Comparison of ENCODE assay signal across 14 cellular contexts in genomic region chr1:172321429-172321828, GRCh38.
A peak's percentile ranks its signal among the peaks of the same experiment; 100 is the strongest.
DNase-seq lines count a peak whose midpoint lies in the region; ATAC-seq, FAIRE-seq and TF ChIP-seq lines count a peak whose summit lies in the region.
"Had no signal": no experiment of that assay in that cellular context is flagged by ENCODE, and none has a peak within 500 bp of the region (broad histone marks: within the 10 kb centered on the region; RNA-seq: fewer than 3 reads in every experiment).

No MANE protein-coding gene starts in this region.

- peaks cover 53% of the 10 kb centered on the region for H3K4me1 ChIP-seq in A549
- H3K4me1 ChIP-seq: BLaER1 treated with 17β-estradiol and CSF1 and Interleukin-3, amounts not matched to agents 10 nM and 100 nM had no signal

- no peak for FAIRE-seq in A549 (lab: Jason Lieb, UNC)
- FAIRE-seq: K562 had no signal

- POLR2A ChIA-PET in A549 (lab: Yijun Ruan, JAX): interaction anchor here (0.7 to 4.0 kb wide), 8 partner anchors 31 to 156 kb away, joined by 3 to 120 read pairs (median 5); no protein-coding TSS in a partner anchor

- TF ChIP-seq CTCF in A549 (IDR thresholded peaks at IDR 0.05) (no peak), HFF-Myc (IDR thresholded peaks at IDR 0.05; ENCODE audit: low read depth, low read length, missing control alignments) (no peak)

- H3K27ac ChIP-seq in A549: peak overlapping the region; percentile 91 to 95
- H3K27ac ChIP-seq: BLaER1 treated with 17β-estradiol and CSF1 and Interleukin-3, amounts not matched to agents 10 nM and 100 nM; WERI-Rb-1 had no signal

- WGBS in A549 (ENCODE audit: missing lambda C conversion rate): 33% methylated on average over 4 of the region's 4 CpGs

- TF ChIP-seq RAD21 in A549 (conservative IDR thresholded peaks at IDR 0.05 in 1 of 2, IDR thresholded peaks at IDR 0.05 in 1 of 2): no peak

- peak; percentile 18 to 65 for DNase-seq in A549 (ENCODE audit: low read depth in 1 of 2, low spot score in 1 of 2)
- DNase-seq in HFF-Myc (ENCODE audit: extremely low read depth, low read depth): peak; percentile 60
- DNase-seq in astrocyte of the hippocampus (ENCODE audit: low read depth, low spot score): peak; percentile 48
- peak; percentile 49 for DNase-seq in left kidney (ENCODE audit: low read depth, low spot score)
- no peak for DNase-seq in DMS114 treated with DMSO at 0.1 percent for 48 hours (lab: John Stamatoyannopoulos, UW; ENCODE audit: unreplicated experiment)
- no peak for DNase-seq in GDM1 (lab: John Stamatoyannopoulos, UW)
- DNase-seq: activated gamma-delta T cell treated with Interleukin-2 at 50 U/mL for 16 hours, left colon, NCI-H748 treated with DMSO at 0.1 percent for 48 hours, WERI-Rb-1 had no signal

- no peak for TF ChIP-seq POLR2A in A549 (IDR thresholded peaks at IDR 0.05; ENCODE audit: low read length)

- ATAC-seq in A549 (peak; percentile 38 to 49), GM21786 (IDR thresholded peaks at IDR 0.05; ENCODE audit: unreplicated experiment) (no peak), HG02840 (IDR thresholded peaks at IDR 0.05; ENCODE audit: low FRiP score, unreplicated experiment) (no peak)
- ATAC-seq: left colon had no signal

- peak overlapping the region; percentile 89 for H3K4me2 ChIP-seq in A549
- H3K4me2 ChIP-seq: BLaER1 treated with 17β-estradiol and CSF1 and Interleukin-3, amounts not matched to agents 10 nM and 100 nM had no signal

- H3K4me3 ChIP-seq in A549: peak overlapping the region; percentile 39; the same call in 2 of the 3 replicates
- H3K4me3 ChIP-seq in HFF-Myc (replicated peaks; ENCODE audit: low read depth, low read length): no peak overlapping the region
- H3K4me3 ChIP-seq: BLaER1 treated with 17β-estradiol and CSF1 and Interleukin-3, amounts not matched to agents 10 nM and 100 nM; K562 had no signal

- TF ChIP-seq EP300 in A549 (IDR thresholded peaks at IDR 0.05): no peak

- no peaks in the 10 kb centered on the region for H3K9me3 ChIP-seq in A549
- H3K9me3 ChIP-seq: BLaER1 treated with 17β-estradiol and CSF1 and Interleukin-3, amounts not matched to agents 10 nM and 100 nM had no signal

- CTCF ChIA-PET in A549 (lab: Yijun Ruan, JAX): interaction anchor here (0.7 to 2.5 kb wide), 7 partner anchors 35 to 319 kb away, joined by 3 to 13 read pairs (median 5); no protein-coding TSS in a partner anchor

TF ChIP-seq in A549, 52 proteins besides CTCF, POLR2A, EP300 and RAD21:
- no peak for TF ChIP-seq NR3C1 (IDR thresholded peaks at IDR 0.05)
- TF ChIP-seq ATOH8 (CRISPR knock-in tag; IDR thresholded peaks at IDR 0.05; ENCODE audit: low read depth): no peak
- TF ChIP-seq MYC (IDR thresholded peaks at IDR 0.05; ENCODE audit: borderline replicate concordance, low read length): no peak
- TF ChIP-seq ZC3H11A (IDR thresholded peaks at IDR 0.05): no peak
- 0 out of 2 replicates have a peak, but pooled peaks have one; percentile 18 for TF ChIP-seq MAX (IDR thresholded peaks at IDR 0.05)
- TF ChIP-seq BHLHE40 (IDR thresholded peaks at IDR 0.05; ENCODE audit: low read depth, low read length): no peak
- no peak for TF ChIP-seq EHF (CRISPR knock-in tag; IDR thresholded peaks at IDR 0.05)
- 0 out of 2 replicates have a peak, but pooled peaks have one; percentile 40 for TF ChIP-seq ZSCAN20 (CRISPR knock-in tag; IDR thresholded peaks at IDR 0.05)
- TF ChIP-seq CHD4 (IDR thresholded peaks at IDR 0.05; ENCODE audit: borderline replicate concordance): no peak
- no peak for TF ChIP-seq KDM1A (IDR thresholded peaks at IDR 0.05; ENCODE audit: low read depth)
- TF ChIP-seq JUN (IDR thresholded peaks at IDR 0.05): no peak
- TF ChIP-seq PHF8 (IDR thresholded peaks at IDR 0.05; ENCODE audit: borderline replicate concordance, low read depth): no peak
- TF ChIP-seq CBX2 (IDR thresholded peaks at IDR 0.05; ENCODE audit: borderline replicate concordance, low read depth): no peak
- TF ChIP-seq RFX5 (IDR thresholded peaks at IDR 0.05): peak; percentile 86

Comparison
In these comparisons a context has a peak if more than half of its experiments do, and no peak if none do; other contexts are left out.
1. ATAC-seq: peak in A549 (2 of 2); none in GM21786 (single experiment) and HG02840 (single experiment).
2. DNase-seq: peak in A549 (2 of 2), HFF-Myc (single experiment), astrocyte of the hippocampus (single experiment) and left kidney (single experiment); none in DMS114 treated with DMSO at 0.1 percent for 48 hours (single experiment) and GDM1 (single experiment).